ENCODE assay signal across 8 cellular contexts in the genomic region with DNA sequence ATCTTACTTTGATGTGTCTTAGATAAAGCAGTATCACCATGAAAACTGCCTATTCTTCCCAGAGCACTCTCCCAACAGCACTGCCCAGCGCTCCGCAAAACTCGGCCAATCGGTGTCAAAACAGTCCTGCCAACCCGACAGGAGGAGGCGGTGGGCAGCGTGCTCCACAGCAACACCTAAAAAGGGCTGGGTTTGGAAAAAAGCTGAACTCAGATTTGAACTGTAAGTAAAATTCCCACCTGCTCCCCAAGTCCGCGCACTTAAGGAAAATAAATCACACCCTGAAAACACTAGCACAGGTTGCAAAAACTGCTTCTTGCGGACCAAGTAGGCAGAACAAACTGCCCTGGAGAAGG. TPM values are rescaled to one million over a fixed set of nuclear protein-coding genes. Genes with fewer than 3 reads are reported as not detected.
DNase-seq lines count a peak whose midpoint lies in the region; ATAC-seq and TF ChIP-seq lines count a peak whose summit lies in the region.

No MANE protein-coding gene starts in this region.

- no peak for TF ChIP-seq CTCF in astrocyte of the cerebellum (IDR thresholded peaks at IDR 0.05; ENCODE audit: low read depth, low read length, missing control alignments)

- peak; percentile 68 for DNase-seq in activated CD4-positive, alpha-beta T cell treated with anti-CD3 and anti-CD28 coated beads, Interleukin-2, amount 10 ng/mL, durations not matched to agents 24 days and 14 days
- DNase-seq in activated CD4-positive, alpha-beta T cell treated with anti-CD3 and anti-CD28 coated beads, Interleukin-2, amount 50 U/mL, for 1 hour, result no peak
- DNase-seq in NCI-H226 (peak; percentile 15), astrocyte of the cerebellum (ENCODE audit: low read depth) (no peak), renal cortical epithelial cell (ENCODE audit: low read depth) (peak; percentile 41)

- ATAC-seq in HG02623 (IDR thresholded peaks at IDR 0.05; ENCODE audit: unreplicated experiment) (peak; percentile 25), HG02763 (IDR thresholded peaks at IDR 0.05; ENCODE audit: unreplicated experiment) (no peak)

- peaks cover 7% of the 10 kb centered on the region for H3K36me3 Mint-ChIP-seq in activated CD4-positive, alpha-beta T cell treated with anti-CD3 and anti-CD28 coated beads, Interleukin-2, amount 10 ng/mL, durations not matched to agents 24 days and 14 days (ENCODE audit: low read depth)

- H3K4me1 Mint-ChIP-seq in activated CD4-positive, alpha-beta T cell treated with anti-CD3 and anti-CD28 coated beads, Interleukin-2, amount 10 ng/mL, durations not matched to agents 24 days and 14 days, result peaks cover 33% of the 10 kb centered on the region

- peak overlapping the region; percentile 92 for H3K4me3 ChIP-seq in astrocyte of the cerebellum (ENCODE audit: low read depth, low read length)
- H3K4me3 ChIP-seq in iPS-11a (ENCODE audit: low read depth, low read length), result peak overlapping the region; percentile 75

- H3K9me3 Mint-ChIP-seq in activated CD4-positive, alpha-beta T cell treated with anti-CD3 and anti-CD28 coated beads, Interleukin-2, amount 10 ng/mL, durations not matched to agents 24 days and 14 days, result no peaks in the 10 kb centered on the region

- peak overlapping the region; percentile 93 for H3K4me3 Mint-ChIP-seq in activated CD4-positive, alpha-beta T cell treated with anti-CD3 and anti-CD28 coated beads, Interleukin-2, amount 10 ng/mL, durations not matched to agents 24 days and 14 days

- peak overlapping the region; percentile 80 for H3K27ac Mint-ChIP-seq in activated CD4-positive, alpha-beta T cell treated with anti-CD3 and anti-CD28 coated beads, Interleukin-2, amount 10 ng/mL, durations not matched to agents 24 days and 14 days

- H3K27me3 Mint-ChIP-seq in activated CD4-positive, alpha-beta T cell treated with anti-CD3 and anti-CD28 coated beads, Interleukin-2, amount 10 ng/mL, durations not matched to agents 24 days and 14 days, result peaks cover 7% of the 10 kb centered on the region

- intact Hi-C loops in activated CD4-positive, alpha-beta T cell treated with anti-CD3 and anti-CD28 coated beads, Interleukin-2, amount 10 ng/mL, durations not matched to agents 24 days and 14 days (cut with micrococcal nuclease), result loop anchor here (1.0 to 5.0 kb wide), 3 partner anchors 60 to 1313 kb away; partner anchors contain the start of genes DDX11 and ERGIC2

- in situ Hi-C loops in astrocyte of the cerebellum (cut with HindIII; ENCODE audit: low sequenced_read_pairs), result no loop called here

RNA-seq across cellular contexts. Expression of gene IPO8, which starts 0.7 kb away (rescaled TPM):
- 41.3 and 45.9 TPM in 2 replicates for total RNA-seq in activated CD4-positive, alpha-beta T cell treated with anti-CD3 and anti-CD28 coated beads, Interleukin-2, amount 10 ng/mL, durations not matched to agents 24 days and 14 days
- total RNA-seq in renal cortical epithelial cell, result 30.4 and 76.1 TPM in 2 replicates

RNA-seq across cellular contexts. Expression of gene CAPRIN2, which starts 59.8 kb away (rescaled TPM):
- total RNA-seq in activated CD4-positive, alpha-beta T cell treated with anti-CD3 and anti-CD28 coated beads, Interleukin-2, amount 10 ng/mL, durations not matched to agents 24 days and 14 days, result 8.6 and 12.2 TPM in 2 replicates
- total RNA-seq in renal cortical epithelial cell, result 10.9 and 15.4 TPM in 2 replicates

Comparison
In these comparisons a context has a peak if more than half of its experiments do, and no peak if none do; other contexts are left out.
1. DNase-seq: peak in activated CD4-positive, alpha-beta T cell treated with anti-CD3 and anti-CD28 coated beads, Interleukin-2, amount 10 ng/mL, durations not matched to agents 24 days and 14 days (single experiment), NCI-H226 (single experiment) and renal cortical epithelial cell (single experiment); none in activated CD4-positive, alpha-beta T cell treated with anti-CD3 and anti-CD28 coated beads, Interleukin-2, amount 50 U/mL, for 1 hour (single experiment) and astrocyte of the cerebellum (single experiment).